In genomic region chr3:46695177-46695961, GRCh38 we compare ENCODE assay signal across 8 cellular contexts. TPM values are rescaled to one million over a fixed set of nuclear protein-coding genes. Genes with fewer than 3 reads are reported as not detected.
A peak's percentile ranks its signal among the peaks of the same experiment; 100 is the strongest.
DNase-seq lines count a peak whose midpoint lies in the region; ATAC-seq and TF ChIP-seq lines count a peak whose summit lies in the region.

No MANE protein-coding gene starts in this region.

- ATAC-seq in activated CD4-positive, CD25-positive, alpha-beta regulatory T cell treated with anti-CD3 and anti-CD28 coated beads, Interleukin-2, amount 50 U/mL, for 24 hours: peak; percentile 41 to 55
- ATAC-seq in HG02938 (IDR thresholded peaks at IDR 0.05; ENCODE audit: unreplicated experiment): no peak
- ATAC-seq in GM18505 (IDR thresholded peaks at IDR 0.05; ENCODE audit: unreplicated experiment): no peak

- peak overlapping the region; percentile 58 for H3K27ac Mint-ChIP-seq in dendritic cell treated with granulocyte-macrophage colony-stimulating factor and Interleukin-4, amounts not matched to agents 40 ng/mL and 50 ng/mL, for 4 days

- peaks cover 63% of the 10 kb centered on the region for H3K4me1 Mint-ChIP-seq in dendritic cell treated with granulocyte-macrophage colony-stimulating factor and Interleukin-4, amounts not matched to agents 40 ng/mL and 50 ng/mL, for 4 days (ENCODE audit: low read depth)

- DNase-seq in Jurkat, Clone E6-1 (ENCODE audit: low read depth, low spot score): peak; percentile 83
- DNase-seq in medulla oblongata (ENCODE audit: extremely low spot score): peak; percentile 67
- peak; percentile 37 to 38 for DNase-seq in thyroid gland

- no peaks in the 10 kb centered on the region for H3K9me3 Mint-ChIP-seq in dendritic cell treated with granulocyte-macrophage colony-stimulating factor and Interleukin-4, amounts not matched to agents 40 ng/mL and 50 ng/mL, for 4 days

- no peak overlapping the region for H3K4me3 ChIP-seq in Jurkat, Clone E6-1 (ENCODE audit: low read length)
- H3K4me3 ChIP-seq in thyroid gland (replicated peaks in 1 of 3): no peak overlapping the region

- WGBS in thyroid gland, 2 donors: 73 to 85% methylated on average over 5 to 11 of the region's 11 CpGs

- H3K27me3 Mint-ChIP-seq in dendritic cell treated with granulocyte-macrophage colony-stimulating factor and Interleukin-4, amounts not matched to agents 40 ng/mL and 50 ng/mL, for 4 days: peaks cover 69% of the 10 kb centered on the region

- H3K9me3 ChIP-seq in thyroid gland: no peaks in the 10 kb centered on the region

- H3K36me3 Mint-ChIP-seq in dendritic cell treated with granulocyte-macrophage colony-stimulating factor and Interleukin-4, amounts not matched to agents 40 ng/mL and 50 ng/mL, for 4 days (ENCODE audit: low read depth): no peaks in the 10 kb centered on the region

- no peak overlapping the region for H3K27ac ChIP-seq in C4-2B
- H3K27ac ChIP-seq in thyroid gland: peak overlapping the region in 2 of 3 donors; percentile 66 to 85

- TF ChIP-seq POLR2A in thyroid gland (IDR thresholded peaks at IDR 0.05) (no peak), GM18505 (IDR thresholded peaks at IDR 0.05; ENCODE audit: borderline replicate concordance, extremely low read depth, insufficient read depth, insufficient read length) (no peak)

- no peaks in the 10 kb centered on the region for H3K36me3 ChIP-seq in thyroid gland

- intact Hi-C loops in dendritic cell treated with granulocyte-macrophage colony-stimulating factor and Interleukin-4, amounts not matched to agents 40 ng/mL and 50 ng/mL, for 4 days (cut with micrococcal nuclease): no loop called here
- intact Hi-C loops in thyroid gland (cut with DNase I): no loop called here

- H3K4me1 ChIP-seq in thyroid gland: peaks cover 39 to 72% of the 10 kb centered on the region in 2 donors

- no peaks in the 10 kb centered on the region for H3K27me3 ChIP-seq in thyroid gland

- no peak overlapping the region for H3K4me3 Mint-ChIP-seq in dendritic cell treated with granulocyte-macrophage colony-stimulating factor and Interleukin-4, amounts not matched to agents 40 ng/mL and 50 ng/mL, for 4 days

- peak; percentile 42; the same call in 1 of the 2 replicates for TF ChIP-seq CTCF in C4-2B (conservative IDR thresholded peaks at IDR 0.05)
- no peak for TF ChIP-seq CTCF in thyroid gland (IDR thresholded peaks at IDR 0.05)

RNA-seq across cellular contexts. Expression of gene ALS2CL, which starts 1.9 kb away (rescaled TPM):
- polyA plus RNA-seq in Jurkat, Clone E6-1 (2012; ENCODE audit: insufficient read depth, insufficient read length): 1.6 TPM
- total RNA-seq in thyroid gland: 10 to 100 TPM; 55.8 to 68.5 (median 63.7) TPM

RNA-seq across cellular contexts. Expression of gene TMIE, which starts 5.8 kb away (rescaled TPM):
- polyA plus RNA-seq in Jurkat, Clone E6-1 (2012; ENCODE audit: insufficient read depth, insufficient read length): not detected
- 1 to 10 TPM in 2 of 4 donors, under 1 TPM in 1, not detected in 1; 0.83 to 1.3 (median 1.1) TPM for total RNA-seq in thyroid gland

RNA-seq across cellular contexts. Expression of gene PRSS50, which starts 22.3 kb away (rescaled TPM):
- polyA plus RNA-seq in Jurkat, Clone E6-1 (2012; ENCODE audit: insufficient read depth, insufficient read length): not detected
- total RNA-seq in thyroid gland: 1 to 10 TPM; 1.7 to 6.0 (median 3.6) TPM

Comparison
In these comparisons a context has a peak if more than half of its experiments do, and no peak if none do; other contexts are left out.
1. ATAC-seq: peak in activated CD4-positive, CD25-positive, alpha-beta regulatory T cell treated with anti-CD3 and anti-CD28 coated beads, Interleukin-2, amount 50 U/mL, for 24 hours (2 of 2); none in HG02938 (single experiment) and GM18505 (single experiment).
2. Peak in every context shown above with its lines, with median percentiles within 50 percentile points of each other: DNase-seq.